29 cellular contexts compared by ENCODE assay signal in genomic region chr6:35042451-35042850, GRCh38.
DNase-seq lines count a peak whose midpoint lies in the region; FAIRE-seq and TF ChIP-seq lines count a peak whose summit lies in the region.
"Had no signal": no experiment of that assay in that cellular context is flagged by ENCODE, and none has a peak within 500 bp of the region (broad histone marks: within the 10 kb centered on the region; RNA-seq: fewer than 3 reads in every experiment).

No MANE protein-coding gene starts in this region.

- H3K4me2 ChIP-seq in H1 (ENCODE audit: insufficient read depth in 1 of 2, low read depth in 2 of 2, low read length in 2 of 2) = no peak overlapping the region
- H3K4me2 ChIP-seq: KMS-11, neural progenitor cell had no signal

- no peaks in the 10 kb centered on the region for H4K20me1 ChIP-seq in H1 (replicated peaks in 1 of 2; ENCODE audit: control insufficient read depth in 1 of 2, insufficient read depth in 2 of 2, low read length in 2 of 2)

- H3K27me3 ChIP-seq in HL-60 (ENCODE audit: insufficient read depth, poor library complexity, severe bottlenecking) (no peaks in the 10 kb centered on the region), H1 (replicated peaks in 1 of 4; ENCODE audit: control insufficient read depth in 3 of 4, extremely low read depth in 1 of 4, insufficient read depth in 3 of 4, low read length in 3 of 4) (no peaks in the 10 kb centered on the region; a peak in 2 of 7 replicates), muscle layer of duodenum (ENCODE audit: low read depth, low read length) (no peaks in the 10 kb centered on the region), suprapubic skin (no peaks in the 10 kb centered on the region)
- H3K27me3 ChIP-seq: BE2C, cardiac muscle cell, neural progenitor cell, testis had no signal

- H3K79me1 ChIP-seq in H1 (ENCODE audit: low read depth, low read length) = no peaks in the 10 kb centered on the region

- H2BK20ac ChIP-seq in H1 (ENCODE audit: low read length) = peak overlapping the region; percentile 13; the same call in 1 of the 2 replicates

- H3K36me3 ChIP-seq in H1 (ENCODE audit: control insufficient read depth in 2 of 4, insufficient read depth in 4 of 4, low read length in 3 of 4) = no peaks in the 10 kb centered on the region; a peak in 1 of 8 replicates
- H3K36me3 ChIP-seq in muscle layer of duodenum (ENCODE audit: control insufficient read depth in 1 of 2, insufficient read depth in 2 of 2, low read length in 2 of 2) = peaks cover 0 to 3% of the 10 kb centered on the region in 2 donors
- no peaks in the 10 kb centered on the region for H3K36me3 ChIP-seq in suprapubic skin
- H3K36me3 ChIP-seq: BE2C, cardiac muscle cell, neural progenitor cell had no signal

- no peak overlapping the region for H3K4ac ChIP-seq in H1 (replicated peaks; ENCODE audit: insufficient read length, low read depth, low read length)

- no peak overlapping the region; the same call in 1 of the 2 replicates for H2BK12ac ChIP-seq in H1 (ENCODE audit: low read depth, low read length)

- H3K4me1 ChIP-seq in H1 (replicated peaks in 1 of 4; ENCODE audit: control insufficient read depth in 3 of 4, insufficient read depth in 4 of 4, low read length in 3 of 4) (peaks cover 23 to 55% (median 45%) of the 10 kb centered on the region in 4 experiments), muscle layer of duodenum (ENCODE audit: control insufficient read depth in 1 of 2, insufficient read depth in 2 of 2, low read length in 2 of 2) (peaks cover 46 to 77% of the 10 kb centered on the region in 2 donors), suprapubic skin (peaks cover 67% of the 10 kb centered on the region)
- H3K4me1 ChIP-seq: BE2C had no signal

- H3K27ac ChIP-seq in HL-60 (replicated peaks) (peak overlapping the region; percentile 95), H1 (ENCODE audit: low read depth, low read length) (no peak overlapping the region), muscle layer of duodenum (ENCODE audit: low read length) (peak overlapping the region; percentile 82), suprapubic skin (peak overlapping the region; percentile 90)
- H3K27ac ChIP-seq: cardiac muscle cell, KMS-11, neural progenitor cell had no signal

- no peak for TF ChIP-seq POLR2A in H1 (IDR thresholded peaks at IDR 0.05; ENCODE audit: control extremely low read depth in 1 of 2, low read depth in 2 of 2, low read length in 2 of 2)
- no peak for TF ChIP-seq POLR2A in suprapubic skin (IDR thresholded peaks at IDR 0.05)

- no peak overlapping the region for H4K8ac ChIP-seq in H1 (ENCODE audit: extremely low read depth, insufficient read depth, low read length)

- DNase-seq in HL-60 (ENCODE audit: low read depth in 1 of 2, low spot score in 1 of 2) (no peak), H1 (ENCODE audit: low read depth in 1 of 2, low spot score in 2 of 2) (no peak), suprapubic skin (ENCODE audit: low spot score in 2 of 2) (peak in 1 of 2 donors; percentile 50), NCI-H2081 treated with DMSO at 0.1 percent for 48 hours (lab: John Stamatoyannopoulos, UW) (no peak), HK-2 (ENCODE audit: unreplicated experiment) (no peak), foreskin melanocyte (no peak), urothelium cell line (ENCODE audit: low spot score) (no peak)
- DNase-seq: ACHN; activated CD4-positive, CD25-positive, alpha-beta regulatory T cell treated with anti-CD3 and anti-CD28 coated beads, Interleukin-2, amount 50 U/mL, for 72 hours; activated CD8-positive, alpha-beta T cell treated with anti-CD3 and anti-CD28 coated beads for 36 hours; aorta; BE2C; cortex of kidney; DMS53; endodermal cell; kidney; MM.1S; mucosa of descending colon; NCI-H2081; stimulated activated CD4-positive, alpha-beta T cell treated with anti-CD3 and anti-CD28 coated beads, Interleukin-4, amount 100 ng/mL, for 4 hours; stimulated activated naive B cell treated with anti-CD40 and anti-IgM and Interleukin-4, amounts not matched to agents 10 μg/mL and 1 μg/mL and 100 μg/mL, for 72 hours; testis had no signal

- no peak overlapping the region for H4K91ac ChIP-seq in H1 (replicated peaks; ENCODE audit: insufficient read length, low read length)

- H2BK15ac ChIP-seq in H1 (ENCODE audit: low read length) = no peak overlapping the region

- TF ChIP-seq RAD21 in H1 (IDR thresholded peaks at IDR 0.05 in 1 of 2, conservative IDR thresholded peaks at IDR 0.05 in 1 of 2; ENCODE audit: low read depth in 2 of 2, low read length in 2 of 2) = no peak

- H2BK120ac ChIP-seq in H1 (replicated peaks; ENCODE audit: low read depth, low read length) = no peak overlapping the region

- H4K5ac ChIP-seq in H1 (ENCODE audit: insufficient read length, low read depth, low read length) = no peak overlapping the region

- no peak overlapping the region for H2AFZ ChIP-seq in H1 (ENCODE audit: low read length)
- H2AFZ ChIP-seq: neural progenitor cell had no signal

- H3K4me3 ChIP-seq in HL-60 (replicated peaks; ENCODE audit: insufficient read depth, low read length) (no peak overlapping the region), H1 (ENCODE audit: extremely low read depth in 1 of 4, insufficient read depth in 2 of 4, low read depth in 3 of 4, low read length in 4 of 4) (no peak overlapping the region), muscle layer of duodenum (ENCODE audit: low read depth in 1 of 2, low read length in 2 of 2) (no peak overlapping the region), suprapubic skin (no peak overlapping the region)
- H3K4me3 ChIP-seq: cardiac muscle cell, lung, mucosa of descending colon, neural progenitor cell, testis had no signal

- TF ChIP-seq CTCF in HL-60 (IDR thresholded peaks at IDR 0.05; ENCODE audit: insufficient read depth, low read length) = no peak
- no peak for TF ChIP-seq CTCF in H1 (IDR thresholded peaks at IDR 0.05; ENCODE audit: control extremely low read depth in 1 of 3, insufficient read depth in 1 of 3, low read depth in 1 of 3, low read length in 3 of 3)
- TF ChIP-seq CTCF in suprapubic skin (IDR thresholded peaks at IDR 0.05) = no peak

- POLR2A ChIA-PET in H1 (lab: Charles Lee; ENCODE audit: partially characterized antibody) = interaction anchor here (1.4 kb wide), 1 partner anchor 12 kb away, joined by 3 read pairs; no protein-coding TSS in a partner anchor

- H3K14ac ChIP-seq in H1 (ENCODE audit: insufficient read length) = no peak overlapping the region

- TF ChIP-seq EP300 in H1 (IDR thresholded peaks at IDR 0.05; ENCODE audit: borderline replicate concordance in 1 of 2, low read depth in 2 of 2, low read length in 2 of 2) (no peak), suprapubic skin (IDR thresholded peaks at IDR 0.05) (no peak)

- no peaks in the 10 kb centered on the region; a peak in 1 of 4 replicates for H3K79me2 ChIP-seq in H1 (ENCODE audit: control insufficient read depth in 1 of 2, insufficient read depth in 2 of 2, low read length in 2 of 2)

- H3K9me3 ChIP-seq in H1 (ENCODE audit: insufficient read depth in 2 of 2, low read depth in 1 of 2, low read length in 1 of 2) (no peaks in the 10 kb centered on the region), muscle layer of duodenum (ENCODE audit: control insufficient read depth in 1 of 2, low read length in 2 of 2) (no peaks in the 10 kb centered on the region), suprapubic skin (no peaks in the 10 kb centered on the region)
- H3K9me3 ChIP-seq: BE2C, mucosa of descending colon, testis had no signal

- H2AK5ac ChIP-seq in H1 (ENCODE audit: low read depth, low read length) = no peak overlapping the region

- no peak overlapping the region for H3K9ac ChIP-seq in H1 (replicated peaks in 1 of 4; ENCODE audit: extremely low read depth in 1 of 4, low read depth in 3 of 4, low read length in 3 of 4)
- H3K9ac ChIP-seq: KMS-11, neural progenitor cell had no signal

- H3K23ac ChIP-seq in H1 (ENCODE audit: insufficient read length) = no peak overlapping the region

- no peak overlapping the region for H3K56ac ChIP-seq in H1 (replicated peaks; ENCODE audit: insufficient read length, low read depth, low read length)

- WGBS in H1 (ENCODE audit: extremely low coverage in 1 of 2, insufficient coverage in 1 of 2, insufficient read length in 1 of 2, insufficient replicate concordance in 2 of 2, low coverage in 1 of 2, low lambda C conversion rate in 2 of 2, missing lambda C conversion rate in 1 of 2), 2 experiments = 90% methylated on average over 7 of the region's 7 CpGs; no CpG with 5 or more reads in 1 of the 2 experiments
- 91% methylated on average over 7 of the region's 7 CpGs for WGBS in suprapubic skin

- 0 out of 2 replicates have a peak overlapping the region, but pooled peaks have one; percentile 1 for H3K18ac ChIP-seq in H1 (ENCODE audit: extremely low read depth, low read length)

- CTCF ChIA-PET in H1 (lab: Charles Lee; ENCODE audit: partially characterized antibody) = interaction anchor here (0.8 to 1.7 kb wide), 5 partner anchors 10 to 741 kb away, joined by 3 to 6 read pairs (median 3); no protein-coding TSS in a partner anchor

- H2BK5ac ChIP-seq in H1 (ENCODE audit: low read depth, low read length) = no peak overlapping the region

- H3K23me2 ChIP-seq in H1 (ENCODE audit: low read depth, low read length) = no peaks in the 10 kb centered on the region

- FAIRE-seq in H1 (lab: Jason Lieb, UNC) (no peak), urothelium cell line (lab: Jason Lieb, UNC) (no peak)
- FAIRE-seq: H54, kidney, TTC549 had no signal

TF ChIP-seq in H1, 55 proteins besides CTCF, POLR2A, EP300 and RAD21:
- no peak for TF ChIP-seq RXRA (IDR thresholded peaks at IDR 0.05; ENCODE audit: insufficient read depth, low read depth, low read length)
- no peak for TF ChIP-seq GTF2F1 (IDR thresholded peaks at IDR 0.05; ENCODE audit: borderline replicate concordance, low read depth, low read length)
- TF ChIP-seq CBX5 (IDR thresholded peaks at IDR 0.05; ENCODE audit: low read depth, low read length) = no peak
- TF ChIP-seq KDM4A (IDR thresholded peaks at IDR 0.05; ENCODE audit: low read depth, low read length, severe bottlenecking) = no peak
- TF ChIP-seq SRF (IDR thresholded peaks at IDR 0.05; ENCODE audit: low read depth, low read length) = no peak
- no peak for TF ChIP-seq CEBPB (IDR thresholded peaks at IDR 0.05; ENCODE audit: low read depth, low read length)
- no peak for TF ChIP-seq CHD1 (IDR thresholded peaks at IDR 0.05; ENCODE audit: low read depth, low read length)
- TF ChIP-seq SIRT6 (IDR thresholded peaks at IDR 0.05; ENCODE audit: low read length) = no peak
- TF ChIP-seq SUZ12 (IDR thresholded peaks at IDR 0.05; ENCODE audit: low read length) = no peak
- TF ChIP-seq POU5F1 (IDR thresholded peaks at IDR 0.05; ENCODE audit: low read depth, low read length) = no peak
- no peak for TF ChIP-seq JUN (IDR thresholded peaks at IDR 0.05; ENCODE audit: low read depth, low read length)
- no peak for TF ChIP-seq TEAD4 (IDR thresholded peaks at IDR 0.05; ENCODE audit: low read depth, low read length)
